Comparison of ENCODE assay signal across 7 cellular contexts in genomic region chr15:70362911-70363310, GRCh38.
DNase-seq lines count a peak whose midpoint lies in the region; ATAC-seq and TF ChIP-seq lines count a peak whose summit lies in the region.

No MANE protein-coding gene starts in this region.

- H3K4me2 ChIP-seq in OCI-LY3 (ENCODE audit: low read length) = peak overlapping the region; percentile 59
- no peak overlapping the region for H3K4me2 ChIP-seq in parathyroid adenoma (ENCODE audit: low read length)

- peaks cover 41% of the 10 kb centered on the region for H3K79me2 ChIP-seq in OCI-LY3 (ENCODE audit: low read length)
- no peaks in the 10 kb centered on the region for H3K79me2 ChIP-seq in parathyroid adenoma

- DNase-seq in GM13976 (ENCODE audit: low spot score) (peak; percentile 54), fibroblast of mammary gland (ENCODE audit: low read depth) (peak; percentile 39), globus pallidus (ENCODE audit: low spot score) (no peak), activated gamma-delta T cell (lab: John Stamatoyannopoulos, UW) (no peak)

- no peaks in the 10 kb centered on the region for H3K9me3 ChIP-seq in OCI-LY3 (ENCODE audit: insufficient read depth, low read length)
- no peaks in the 10 kb centered on the region for H3K9me3 ChIP-seq in parathyroid adenoma (ENCODE audit: control insufficient read depth, low read length)

- H3K27ac ChIP-seq in OCI-LY3 (ENCODE audit: low read length) (peak overlapping the region; percentile 45), parathyroid adenoma (no peak overlapping the region)

- peak overlapping the region; percentile 67 for H3K9ac ChIP-seq in OCI-LY3 (ENCODE audit: low read length)
- H3K9ac ChIP-seq in parathyroid adenoma = no peak overlapping the region

- in situ Hi-C loops in GM13976 (cut with MboI; ENCODE audit: low sequenced_read_pairs, unreplicated experiment) = no loop called here

- H3K4me1 ChIP-seq in OCI-LY3 (ENCODE audit: low read length) (peaks cover 38% of the 10 kb centered on the region), parathyroid adenoma (no peaks in the 10 kb centered on the region)

- H2AFZ ChIP-seq in OCI-LY3 (ENCODE audit: low read depth, low read length) = 0 out of 2 replicates have a peak overlapping the region, but pooled peaks have one; percentile 4
- H2AFZ ChIP-seq in parathyroid adenoma = no peak overlapping the region

- H3K4me3 ChIP-seq in OCI-LY3 (ENCODE audit: low read length) = peak overlapping the region; percentile 67
- no peak overlapping the region for H3K4me3 ChIP-seq in fibroblast of mammary gland (ENCODE audit: control insufficient read depth, low read depth, low read length)
- H3K4me3 ChIP-seq in parathyroid adenoma (ENCODE audit: low read depth, low read length) = no peak overlapping the region

- H3K36me3 ChIP-seq in OCI-LY3 (replicated peaks; ENCODE audit: low read depth, low read length) (no peaks in the 10 kb centered on the region), parathyroid adenoma (ENCODE audit: control insufficient read depth, insufficient read depth, low read length) (no peaks in the 10 kb centered on the region)

- TF ChIP-seq CTCF in GM13976 (IDR thresholded peaks at IDR 0.05; ENCODE audit: borderline replicate concordance, control extremely low read depth, extremely low read depth, insufficient read depth, missing control alignments) (peak; percentile 65), OCI-LY3 (IDR thresholded peaks at IDR 0.05; ENCODE audit: low read depth, low read length) (peak; percentile 84), fibroblast of mammary gland (conservative IDR thresholded peaks at IDR 0.05; ENCODE audit: control insufficient read depth, insufficient read depth, low read depth, low read length) (peak; percentile 63), parathyroid adenoma (IDR thresholded peaks at IDR 0.05) (peak; percentile 20)

- no peak for ATAC-seq in GM18502 (IDR thresholded peaks at IDR 0.05; ENCODE audit: poor library complexity, unreplicated experiment)

- H4K20me1 ChIP-seq in OCI-LY3 (ENCODE audit: insufficient read depth, low read length) = no peaks in the 10 kb centered on the region

- no peaks in the 10 kb centered on the region for H3K27me3 ChIP-seq in OCI-LY3 (ENCODE audit: low read depth, low read length)
- no peaks in the 10 kb centered on the region for H3K27me3 ChIP-seq in parathyroid adenoma (ENCODE audit: control insufficient read depth, insufficient read depth, low read length)

Comparison
In these comparisons a context has a peak if more than half of its experiments do, and no peak if none do; other contexts are left out.
1. DNase-seq: peak in GM13976 (single experiment) and fibroblast of mammary gland (single experiment); none in globus pallidus (single experiment) and activated gamma-delta T cell (single experiment).
2. CTCF ChIP-seq: peak in every context shown above with its lines; median percentile 84 in OCI-LY3; 65 in GM13976; 63 in fibroblast of mammary gland; 20 in parathyroid adenoma.